ENCODE assay signal across 13 cellular contexts in the genomic region with DNA sequence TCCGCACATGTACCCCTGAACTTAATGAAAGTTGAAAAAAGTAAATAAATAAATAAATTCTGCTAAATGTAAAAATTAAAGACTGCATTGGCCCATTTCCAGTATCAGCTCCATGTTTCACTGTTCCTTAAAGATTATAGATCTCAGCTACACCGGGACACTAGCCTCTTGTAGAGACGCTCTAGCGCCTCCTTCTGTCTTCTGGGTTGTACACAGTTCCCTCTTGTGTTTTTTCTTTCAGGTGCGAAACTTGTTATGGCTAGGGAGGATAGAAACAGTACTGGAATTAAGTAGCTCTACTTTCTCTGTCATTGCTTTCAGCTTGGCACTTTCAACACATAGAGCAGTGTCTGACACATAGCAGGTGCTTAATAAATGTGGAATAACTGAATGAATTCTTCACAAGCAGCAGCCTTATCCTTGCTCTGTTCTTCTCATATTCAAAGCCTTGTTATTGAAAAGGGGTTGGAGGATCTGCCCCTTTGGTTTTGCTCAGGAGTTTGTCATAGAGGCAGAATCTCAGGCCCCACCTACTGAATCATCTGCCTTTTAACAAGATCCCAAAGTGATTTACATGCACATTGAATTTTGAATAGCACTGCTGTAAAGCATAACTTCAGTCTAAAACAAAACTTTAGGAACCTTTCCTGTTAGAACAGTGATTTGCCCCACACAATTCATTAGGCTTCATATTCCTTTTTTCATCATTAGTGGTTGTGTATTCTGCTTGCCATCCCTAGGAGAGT.
DNase-seq lines count a peak whose midpoint lies in the region; ATAC-seq, FAIRE-seq and TF ChIP-seq lines count a peak whose summit lies in the region.
"Had no signal": no experiment of that assay in that cellular context is flagged by ENCODE, and none has a peak within 500 bp of the region (broad histone marks: within the 10 kb centered on the region; RNA-seq: fewer than 3 reads in every experiment).

No MANE protein-coding gene starts in this region.

- H3K4me3 Mint-ChIP-seq in activated T-cell treated with anti-CD3 and anti-CD28 coated beads, Interleukin-2, amount 50 U/mL, for 4 hours = no peak overlapping the region
- H3K4me3 Mint-ChIP-seq: T-helper 2 cell treated with Interferon-gamma antibody and Interleukin-4, amounts not matched to agents 5 μg/mL and 100 μg/mL, for 36 hours had no signal

- no peaks in the 10 kb centered on the region for H3K27me3 Mint-ChIP-seq in activated T-cell treated with anti-CD3 and anti-CD28 coated beads, Interleukin-2, amount 50 U/mL, for 4 hours (ENCODE audit: low read depth)

- no peak overlapping the region for H3K27ac ChIP-seq in psoas muscle

- intact Hi-C loops in psoas muscle (cut with DNase I) = loop anchor here in 1 of 2 donors (5.0 kb wide), 1 partner anchor 76 kb away; no protein-coding TSS in a partner anchor

- TF ChIP-seq CTCF in NB4 (IDR thresholded peaks at IDR 0.05; ENCODE audit: low read depth, low read length) = peak; percentile 34
- TF ChIP-seq CTCF in epithelial cell of esophagus (IDR thresholded peaks at IDR 0.05; ENCODE audit: insufficient read depth, low read depth, low read length, missing control alignments) = peak; percentile 17
- TF ChIP-seq CTCF in psoas muscle (IDR thresholded peaks at IDR 0.05) = peak; percentile 10

- ATAC-seq in psoas muscle (no peak), HG02884 (IDR thresholded peaks at IDR 0.05; ENCODE audit: unreplicated experiment) (no peak)
- ATAC-seq in activated T-cell treated with anti-CD3 and anti-CD28 coated beads, Interleukin-2, amount 50 U/mL, for 4 hours = no peak
- ATAC-seq: left colon had no signal

- WGBS in psoas muscle, 3 donors = 76 to 77% (median 77%) methylated on average over 5 of the region's 5 CpGs

- H3K4me1 Mint-ChIP-seq in activated T-cell treated with anti-CD3 and anti-CD28 coated beads, Interleukin-2, amount 50 U/mL, for 4 hours (ENCODE audit: low read depth) = no peaks in the 10 kb centered on the region

- no peaks in the 10 kb centered on the region for H3K27me3 ChIP-seq in psoas muscle (ENCODE audit: insufficient read depth in 3 of 3, low read length in 2 of 3)

- no peaks in the 10 kb centered on the region for H3K9me3 ChIP-seq in psoas muscle

- DNase-seq in activated CD4-positive, alpha-beta T cell treated with anti-CD3 and anti-CD28 coated beads for 48 hours = peak; percentile 12
- no peak for DNase-seq in activated CD4-positive, alpha-beta T cell treated with anti-CD3 and anti-CD28 coated beads, Interleukin-2, amount 50 U/mL, for 48 hours
- peak; percentile 43 for DNase-seq in NB4 (ENCODE audit: low read depth)
- DNase-seq in epithelial cell of esophagus (ENCODE audit: low read depth) = peak; percentile 22
- DNase-seq in psoas muscle = no peak
- no peak for DNase-seq in activated T-cell treated with anti-CD3 and anti-CD28 coated beads, Interleukin-2, amount 50 U/mL, for 4 hours
- no peak for DNase-seq in HTR-8/SVneo (ENCODE audit: insufficient read length, low spot score)
- DNase-seq: effector CD8-positive, alpha-beta T cell; left colon; NCI-H524 treated with DMSO at 0.1 percent for 48 hours had no signal

- FAIRE-seq in HTR-8/SVneo (lab: Jason Lieb, UNC) = no peak

- no peak for TF ChIP-seq POLR2A in NB4 (IDR thresholded peaks at IDR 0.05; ENCODE audit: extremely low read depth, insufficient read length)

- no peaks in the 10 kb centered on the region for H3K9me3 Mint-ChIP-seq in activated T-cell treated with anti-CD3 and anti-CD28 coated beads, Interleukin-2, amount 50 U/mL, for 4 hours
- H3K9me3 Mint-ChIP-seq: activated T-helper 2 cell treated with anti-CD3 and anti-CD28 coated beads, Interferon-gamma antibody, Interleukin-2, Interleukin-4, amounts not matched to agents 10 μg/mL and 5 μg/mL and 100 μg/mL, durations not matched to agents 14 hours and 24 hours and 36 hours had no signal

- H3K36me3 Mint-ChIP-seq in activated T-cell treated with anti-CD3 and anti-CD28 coated beads, Interleukin-2, amount 50 U/mL, for 4 hours (ENCODE audit: insufficient read depth) = peaks cover 33% of the 10 kb centered on the region

- H3K4me1 ChIP-seq in psoas muscle = no peaks in the 10 kb centered on the region

- H3K36me3 ChIP-seq in psoas muscle (ENCODE audit: insufficient read depth in 1 of 2, low read depth in 1 of 2) = peaks cover 0 to 30% of the 10 kb centered on the region in 2 donors

- H3K4me3 ChIP-seq in NB4 (ENCODE audit: low read depth, low read length) (no peak overlapping the region), epithelial cell of esophagus (ENCODE audit: low read length) (no peak overlapping the region), psoas muscle (no peak overlapping the region)

Comparison
In these comparisons a context has a peak if more than half of its experiments do, and no peak if none do; other contexts are left out.
1. DNase-seq: peak in activated CD4-positive, alpha-beta T cell treated with anti-CD3 and anti-CD28 coated beads for 48 hours (single experiment), NB4 (single experiment) and epithelial cell of esophagus (single experiment); none in activated CD4-positive, alpha-beta T cell treated with anti-CD3 and anti-CD28 coated beads, Interleukin-2, amount 50 U/mL, for 48 hours (0 of 2), psoas muscle (0 of 2), activated T-cell treated with anti-CD3 and anti-CD28 coated beads, Interleukin-2, amount 50 U/mL, for 4 hours (single experiment) and HTR-8/SVneo (single experiment).
2. Peak in every context shown above with its lines, with median percentiles within 50 percentile points of each other: CTCF ChIP-seq.